Comparison of ENCODE assay signal across 1 cellular context in the genomic region with DNA sequence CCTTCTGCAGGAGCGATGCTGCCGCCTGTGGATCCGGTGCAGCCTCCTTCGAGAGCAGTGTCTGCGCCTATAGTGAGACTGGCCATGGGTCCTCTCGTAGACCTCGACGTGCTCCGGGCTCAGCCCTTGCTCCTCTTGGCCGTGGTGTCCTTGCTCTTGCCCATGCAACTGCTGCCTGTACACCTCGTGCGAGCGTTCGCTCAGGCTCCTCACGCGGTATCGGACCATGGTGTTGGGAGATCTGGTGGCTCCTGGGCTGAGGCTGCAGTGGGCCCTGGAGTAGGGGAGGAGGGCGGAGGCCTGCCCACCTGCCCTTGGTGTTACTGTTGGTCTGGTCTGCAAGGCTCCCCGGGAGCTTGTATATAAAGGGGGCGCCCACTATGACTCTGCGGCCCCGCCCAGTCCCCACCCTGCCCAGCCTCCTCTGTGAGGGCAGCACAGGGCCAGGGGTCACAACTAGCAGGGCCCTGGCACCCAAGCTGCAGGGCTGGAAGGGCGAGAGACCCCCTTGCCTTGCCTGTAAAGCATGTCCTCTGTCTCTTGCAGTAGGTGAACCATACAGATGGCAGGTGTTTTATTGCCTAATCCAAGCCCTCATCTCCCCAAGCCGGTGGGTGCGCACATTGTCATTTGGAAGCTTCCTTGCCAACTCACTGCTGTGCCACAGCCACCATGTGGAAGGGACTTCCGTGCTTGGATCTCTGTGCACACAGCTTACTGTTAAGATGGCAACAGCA.
TF ChIP-seq lines count a peak whose summit lies in the region.

A gene with protein sequence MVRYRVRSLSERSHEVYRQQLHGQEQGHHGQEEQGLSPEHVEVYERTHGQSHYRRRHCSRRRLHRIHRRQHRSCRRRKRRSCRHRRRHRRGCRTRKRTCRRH (minus strand): TSS at position 338 of the 737 bp plus-strand sequence. CDS start 110 bp downstream, at position 228.

TF ChIP-seq in IMR-90, 13 proteins besides CTCF, POLR2A, EP300 and RAD21:
- no peak for TF ChIP-seq MAZ (IDR thresholded peaks at IDR 0.05; ENCODE audit: borderline replicate concordance, low read depth, low read length)
- no peak for TF ChIP-seq MXI1 (IDR thresholded peaks at IDR 0.05; ENCODE audit: borderline replicate concordance, low read depth, low read length)
- no peak for TF ChIP-seq BHLHE40 (IDR thresholded peaks at IDR 0.05; ENCODE audit: low read depth, low read length)
- no peak for TF ChIP-seq SMC3 (IDR thresholded peaks at IDR 0.05; ENCODE audit: low read depth, low read length)
- TF ChIP-seq CEBPB (IDR thresholded peaks at IDR 0.05; ENCODE audit: low read depth, low read length): no peak
- TF ChIP-seq FOS (IDR thresholded peaks at IDR 0.05; ENCODE audit: low read depth, low read length): no peak
- TF ChIP-seq MAFK (IDR thresholded peaks at IDR 0.05; ENCODE audit: low read depth, low read length): no peak
- TF ChIP-seq, protein P1, sequence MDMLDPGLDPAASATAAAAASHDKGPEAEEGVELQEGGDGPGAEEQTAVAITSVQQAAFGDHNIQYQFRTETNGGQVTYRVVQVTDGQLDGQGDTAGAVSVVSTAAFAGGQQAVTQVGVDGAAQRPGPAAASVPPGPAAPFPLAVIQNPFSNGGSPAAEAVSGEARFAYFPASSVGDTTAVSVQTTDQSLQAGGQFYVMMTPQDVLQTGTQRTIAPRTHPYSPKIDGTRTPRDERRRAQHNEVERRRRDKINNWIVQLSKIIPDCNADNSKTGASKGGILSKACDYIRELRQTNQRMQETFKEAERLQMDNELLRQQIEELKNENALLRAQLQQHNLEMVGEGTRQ (IDR thresholded peaks at IDR 0.05; ENCODE audit: low read depth, low read length): no peak
- TF ChIP-seq RCOR1 (IDR thresholded peaks at IDR 0.05; ENCODE audit: insufficient replicate concordance, low read length): no peak
- TF ChIP-seq, protein P2, sequence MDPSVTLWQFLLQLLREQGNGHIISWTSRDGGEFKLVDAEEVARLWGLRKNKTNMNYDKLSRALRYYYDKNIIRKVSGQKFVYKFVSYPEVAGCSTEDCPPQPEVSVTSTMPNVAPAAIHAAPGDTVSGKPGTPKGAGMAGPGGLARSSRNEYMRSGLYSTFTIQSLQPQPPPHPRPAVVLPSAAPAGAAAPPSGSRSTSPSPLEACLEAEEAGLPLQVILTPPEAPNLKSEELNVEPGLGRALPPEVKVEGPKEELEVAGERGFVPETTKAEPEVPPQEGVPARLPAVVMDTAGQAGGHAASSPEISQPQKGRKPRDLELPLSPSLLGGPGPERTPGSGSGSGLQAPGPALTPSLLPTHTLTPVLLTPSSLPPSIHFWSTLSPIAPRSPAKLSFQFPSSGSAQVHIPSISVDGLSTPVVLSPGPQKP (IDR thresholded peaks at IDR 0.05; ENCODE audit: borderline replicate concordance, low read depth, low read length): no peak
- TF ChIP-seq CHD1 (IDR thresholded peaks at IDR 0.05; ENCODE audit: low read depth, low read length): no peak
- TF ChIP-seq RFX5 (IDR thresholded peaks at IDR 0.05; ENCODE audit: low read depth, low read length): no peak
- TF ChIP-seq NFE2L2 (IDR thresholded peaks at IDR 0.05; ENCODE audit: low read depth, low read length): no peak
TF ChIP-seq in IMR-90: peak in this region for 0.
